In the genomic region with DNA sequence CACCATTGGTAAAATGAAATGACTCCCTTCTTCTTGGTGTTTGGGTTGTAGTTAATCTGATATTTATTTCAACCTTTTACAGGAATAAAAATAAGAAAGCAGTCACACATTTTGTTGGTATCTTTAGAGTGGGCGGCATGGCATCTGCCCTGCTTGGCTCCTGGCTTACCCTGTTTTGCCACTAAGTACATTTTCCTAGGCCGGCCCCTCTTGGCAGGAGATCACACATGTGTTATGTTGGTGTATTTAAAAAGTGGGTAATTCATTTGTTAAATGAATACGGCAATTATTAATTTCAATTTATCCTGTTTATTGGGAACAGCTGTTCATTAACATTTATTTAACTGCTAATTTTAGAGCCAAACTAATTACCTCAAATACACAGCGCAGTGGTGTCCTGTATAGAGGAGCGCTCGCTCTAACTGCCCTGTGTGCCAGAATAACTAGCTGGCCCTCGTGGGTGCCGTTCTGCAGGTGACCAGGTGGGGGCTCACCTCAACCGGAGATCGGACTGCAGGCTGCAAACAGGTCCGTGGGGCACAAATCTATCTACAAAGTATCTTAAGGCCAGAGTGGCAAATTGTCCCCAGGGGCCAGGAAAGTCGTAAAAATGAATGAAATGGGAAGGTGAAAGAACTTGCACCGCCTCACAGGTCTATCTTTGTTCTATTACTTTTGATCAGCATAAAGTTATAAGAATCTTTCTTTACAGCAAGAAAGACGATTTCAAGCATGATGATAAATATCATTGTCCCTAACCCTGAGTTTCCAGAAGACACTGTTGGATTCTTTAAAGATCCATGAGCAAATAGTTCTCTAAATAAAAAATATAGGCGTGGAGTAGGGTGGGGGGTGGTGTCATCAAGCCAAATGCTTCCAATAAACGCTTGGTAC, we compare ENCODE assay signal across 8 cellular contexts. TPM values are rescaled to one million over a fixed set of nuclear protein-coding genes. Genes with fewer than 3 reads are reported as not detected.
A peak's percentile ranks its signal among the peaks of the same experiment; 100 is the strongest.
DNase-seq lines count a peak whose midpoint lies in the region; ATAC-seq and TF ChIP-seq lines count a peak whose summit lies in the region.

No MANE protein-coding gene starts in this region.

- no peaks in the 10 kb centered on the region for H3K4me1 ChIP-seq in DND-41 (ENCODE audit: insufficient read depth, low read length)
- H3K4me1 ChIP-seq in Panc1 (ENCODE audit: control insufficient read depth, insufficient read depth, low read length) = no peaks in the 10 kb centered on the region
- H3K4me1 ChIP-seq in ovary (ENCODE audit: insufficient read depth) = peaks cover 2% of the 10 kb centered on the region
- peaks cover 0 to 6% (median 0%) of the 10 kb centered on the region in 4 donors for H3K4me1 ChIP-seq in tibial nerve

- intact Hi-C loops in Panc1 (cut with micrococcal nuclease; ENCODE audit: unreplicated experiment) = loop anchor here (1.0 kb wide), 1 partner anchor 424 kb away; no protein-coding TSS in a partner anchor
- intact Hi-C loops in ovary (cut with DNase I) = loop anchor here in 3 of 4 donors (1.0 to 10.0 kb wide), 3 partner anchors 424 to 653 kb away; no protein-coding TSS in a partner anchor

- ATAC-seq in DND-41 (ENCODE audit: insufficient read depth, low read depth) (peak; percentile 94), GM21529 (IDR thresholded peaks at IDR 0.05; ENCODE audit: unreplicated experiment) (peak; percentile 98), Panc1 (peak; percentile 97)

- H3K4me3 ChIP-seq in DND-41 (ENCODE audit: low read depth in 1 of 2, low read length in 2 of 2) (no peak overlapping the region), Panc1 (ENCODE audit: low read depth in 2 of 2, low read length in 2 of 2) (no peak overlapping the region), fibroblast of the aortic adventitia (ENCODE audit: low read depth, low read length) (no peak overlapping the region), ovary (no peak overlapping the region), tibial nerve (no peak overlapping the region)

- H3K9me3 ChIP-seq in DND-41 (ENCODE audit: insufficient read depth, low read length, severe bottlenecking) (no peaks in the 10 kb centered on the region), Panc1 (ENCODE audit: control insufficient read depth, insufficient read depth, low read depth, low read length) (no peaks in the 10 kb centered on the region), ovary (no peaks in the 10 kb centered on the region), tibial nerve (no peaks in the 10 kb centered on the region)

- CTCF ChIA-PET in Panc1 (lab: Charles Lee) = interaction anchor here (0.6 to 1.5 kb wide), 6 partner anchors 9 to 704 kb away, joined by 3 to 13 read pairs (median 3); no protein-coding TSS in a partner anchor

- TF ChIP-seq CTCF in DND-41 (IDR thresholded peaks at IDR 0.05; ENCODE audit: borderline replicate concordance, extremely low read depth, low read length, poor library complexity, severe bottlenecking) (peak; percentile 90), Panc1 (IDR thresholded peaks at IDR 0.05) (peak; percentile 96), fibroblast of the aortic adventitia (IDR thresholded peaks at IDR 0.05; ENCODE audit: insufficient read depth, low read length) (peak; percentile 90), ovary (IDR thresholded peaks at IDR 0.05) (peak in 2 of 3 donors; percentile 25 to 31), tibial nerve (IDR thresholded peaks at IDR 0.05) (peak; percentile 66 to 82 (median 76))

- H3K27ac ChIP-seq in DND-41 (ENCODE audit: low read length) (no peak overlapping the region), Panc1 (ENCODE audit: low read length) (no peak overlapping the region), ovary (no peak overlapping the region), tibial nerve (no peak overlapping the region)

- BruUV-seq in Panc1 (replicated peaks; lab: Mats Ljungman, UMichigan) = no TSS peak

- H2AFZ ChIP-seq in DND-41 (ENCODE audit: low read depth, low read length) = no peak overlapping the region

- H3K4me2 ChIP-seq in DND-41 (ENCODE audit: insufficient read depth, low read length) = no peak overlapping the region

- H3K79me2 ChIP-seq in DND-41 (ENCODE audit: insufficient read depth, low read length) = no peaks in the 10 kb centered on the region

- WGBS in ovary, 3 donors = 22 to 27% (median 24%) methylated on average over 16 of the region's 16 CpGs
- 32 to 33% methylated on average over 16 of the region's 16 CpGs for WGBS in tibial nerve, 2 donors

- H4K20me1 ChIP-seq in DND-41 (ENCODE audit: insufficient read depth, low read length) = no peaks in the 10 kb centered on the region

- POLR2A ChIA-PET in Panc1 (lab: Charles Lee) = no interaction called here

- H3K36me3 ChIP-seq in DND-41 (ENCODE audit: insufficient read depth, low read length) (no peaks in the 10 kb centered on the region), Panc1 (ENCODE audit: control insufficient read depth, insufficient read depth, low read length) (no peaks in the 10 kb centered on the region), ovary (no peaks in the 10 kb centered on the region), tibial nerve (no peaks in the 10 kb centered on the region)

- H3K9ac ChIP-seq in DND-41 (ENCODE audit: low read depth, low read length) = no peak overlapping the region

- no peak for TF ChIP-seq EP300 in ovary (IDR thresholded peaks at IDR 0.05)
- TF ChIP-seq EP300 in tibial nerve (IDR thresholded peaks at IDR 0.05) = no peak

- no peak for TF ChIP-seq POLR2A in ovary (IDR thresholded peaks at IDR 0.05)
- no peak for TF ChIP-seq POLR2A in tibial nerve (IDR thresholded peaks at IDR 0.05)

- H3K27me3 ChIP-seq in DND-41 (ENCODE audit: insufficient read depth, low read length, poor library complexity) (peaks cover 4% of the 10 kb centered on the region), Panc1 (ENCODE audit: control insufficient read depth, insufficient read depth, low read length) (no peaks in the 10 kb centered on the region), ovary (no peaks in the 10 kb centered on the region), tibial nerve (no peaks in the 10 kb centered on the region)

- DNase-seq in DND-41 (peak; percentile 67), HuH-7 (ENCODE audit: low spot score) (peak; percentile 53), Panc1 (ENCODE audit: low read depth, low spot score) (peak; percentile 41), activated T-helper 1 cell treated with Interleukin-2 at 50 U/mL for 16 hours (ENCODE audit: low read depth) (peak; percentile 45), fibroblast of the aortic adventitia (ENCODE audit: low read depth) (peak; percentile 62), ovary (peak; percentile 16 to 65 (median 50)), tibial nerve (ENCODE audit: low spot score in 2 of 2) (peak; percentile 49 to 79)

- in situ Hi-C loops in Panc1 (cut with HindIII; ENCODE audit: low pct_unique_long_range_greater_than_20kb, low sequenced_read_pairs) = loop anchor here (25.0 kb wide), 1 partner anchor 820 kb away; no protein-coding TSS in a partner anchor

RNA-seq across cellular contexts. Expression of gene GPR151, which starts 26.2 kb away (rescaled TPM):
- total RNA-seq in Panc1 (2021; ENCODE audit: unreplicated experiment) (not detected), fibroblast of the aortic adventitia (ENCODE audit: low replicate concordance) (not detected in 2 replicates), ovary (not detected), tibial nerve (not detected)
- polyA plus RNA-seq in Panc1 (2012; ENCODE audit: insufficient read length) = not detected
- not detected for polyA plus RNA-seq in ovary

Comparison
In these comparisons a context has a peak if more than half of its experiments do, and no peak if none do; other contexts are left out.
1. CTCF ChIP-seq: peak in every context shown above with its lines; median percentile 96 in Panc1; 90 in DND-41; 90 in fibroblast of the aortic adventitia; 76 in tibial nerve; 28 in ovary.